1 cellular context compared by ENCODE assay signal in genomic region chr2:39215545-39215944, GRCh38.
TF ChIP-seq lines count a peak whose summit lies in the region.

No MANE protein-coding gene starts in this region.

TF ChIP-seq in IMR-90, 13 proteins besides CTCF, POLR2A, EP300 and RAD21:
- TF ChIP-seq RFX5 (IDR thresholded peaks at IDR 0.05; ENCODE audit: low read depth, low read length) (no peak), RCOR1 (IDR thresholded peaks at IDR 0.05; ENCODE audit: insufficient replicate concordance, low read length) (no peak), BHLHE40 (IDR thresholded peaks at IDR 0.05; ENCODE audit: low read depth, low read length) (no peak), CHD1 (IDR thresholded peaks at IDR 0.05; ENCODE audit: low read depth, low read length) (no peak), SMC3 (IDR thresholded peaks at IDR 0.05; ENCODE audit: low read depth, low read length) (no peak), FOS (IDR thresholded peaks at IDR 0.05; ENCODE audit: low read depth, low read length) (no peak)
- TF ChIP-seq, protein P1, sequence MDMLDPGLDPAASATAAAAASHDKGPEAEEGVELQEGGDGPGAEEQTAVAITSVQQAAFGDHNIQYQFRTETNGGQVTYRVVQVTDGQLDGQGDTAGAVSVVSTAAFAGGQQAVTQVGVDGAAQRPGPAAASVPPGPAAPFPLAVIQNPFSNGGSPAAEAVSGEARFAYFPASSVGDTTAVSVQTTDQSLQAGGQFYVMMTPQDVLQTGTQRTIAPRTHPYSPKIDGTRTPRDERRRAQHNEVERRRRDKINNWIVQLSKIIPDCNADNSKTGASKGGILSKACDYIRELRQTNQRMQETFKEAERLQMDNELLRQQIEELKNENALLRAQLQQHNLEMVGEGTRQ (IDR thresholded peaks at IDR 0.05; ENCODE audit: low read depth, low read length), result no peak
